Comparison of ENCODE assay signal across 12 cellular contexts in genomic region chr21:19507682-19508260, GRCh38.
DNase-seq lines count a peak whose midpoint lies in the region; ATAC-seq, FAIRE-seq and TF ChIP-seq lines count a peak whose summit lies in the region.
"Had no signal": no experiment of that assay in that cellular context is flagged by ENCODE, and none has a peak within 500 bp of the region (broad histone marks: within the 10 kb centered on the region; RNA-seq: fewer than 3 reads in every experiment).

No MANE protein-coding gene starts in this region.

- H2BK5ac ChIP-seq in H1 (ENCODE audit: low read depth, low read length) = 0 out of 2 replicates have a peak overlapping the region, but pooled peaks have one; percentile 5

- 0 out of 2 replicates have a peak overlapping the region, but pooled peaks have one; percentile 60 for H2BK12ac ChIP-seq in H1 (ENCODE audit: low read depth, low read length)

- FAIRE-seq in H1 (lab: Jason Lieb, UNC) (peak; percentile 88), urothelium cell line (lab: Jason Lieb, UNC) (no peak)

- TF ChIP-seq CTCF in natural killer cell (IDR thresholded peaks at IDR 0.05) (no peak), H1 (IDR thresholded peaks at IDR 0.05; ENCODE audit: control extremely low read depth in 1 of 3, insufficient read depth in 1 of 3, low read depth in 1 of 3, low read length in 3 of 3) (peak in 2 of 3 experiments; percentile 47 to 57; a peak in 3 of 4 replicates)

- no peak for TF ChIP-seq POLR2A in H1 (IDR thresholded peaks at IDR 0.05; ENCODE audit: control extremely low read depth in 1 of 2, low read depth in 2 of 2, low read length in 2 of 2)

- POLR2A ChIA-PET in H1 (lab: Charles Lee; ENCODE audit: partially characterized antibody) = no interaction called here

- 0 out of 7 replicates have a peak, but pooled peaks cover 0 to 4% (median 1%) of the 10 kb centered on the region in 4 experiments for H3K4me1 ChIP-seq in H1 (replicated peaks in 1 of 4; ENCODE audit: control insufficient read depth in 3 of 4, insufficient read depth in 4 of 4, low read length in 3 of 4)
- H3K4me1 ChIP-seq: testis had no signal

- H3K36me3 ChIP-seq in H1 (ENCODE audit: control insufficient read depth in 2 of 4, insufficient read depth in 4 of 4, low read length in 3 of 4) = no peaks in the 10 kb centered on the region

- CTCF ChIA-PET in H1 (lab: Charles Lee; ENCODE audit: partially characterized antibody) = interaction anchor here (0.6 to 2.0 kb wide), 21 partner anchors 9 to 969 kb away, joined by 3 to 7 read pairs (median 4); no protein-coding TSS in a partner anchor

- H3K56ac ChIP-seq in H1 (replicated peaks; ENCODE audit: insufficient read length, low read depth, low read length) = no peak overlapping the region

- no peaks in the 10 kb centered on the region for H3K23me2 ChIP-seq in H1 (ENCODE audit: low read depth, low read length)

- peaks cover 6% of the 10 kb centered on the region for H3K9me3 Mint-ChIP-seq in natural killer cell treated with Interleukin-12 subunit alpha and Interleukin-12 subunit beta and Interleukin-15 and Interleukin-18, amount 100 ng/mL, for 72 hours
- peaks cover 0 to 2% of the 10 kb centered on the region in 2 donors for H3K9me3 Mint-ChIP-seq in natural killer cell

- no peak overlapping the region for H3K4me2 ChIP-seq in H1 (ENCODE audit: insufficient read depth in 1 of 2, low read depth in 2 of 2, low read length in 2 of 2)

- ATAC-seq in natural killer cell treated with Interleukin-12 subunit alpha and Interleukin-12 subunit beta and Interleukin-15 and Interleukin-18, amount 100 ng/mL, for 72 hours = no peak
- ATAC-seq in natural killer cell (no peak), HG03378 (IDR thresholded peaks at IDR 0.05; ENCODE audit: unreplicated experiment) (no peak), GM18867 (IDR thresholded peaks at IDR 0.05; ENCODE audit: unreplicated experiment) (no peak), GM21447 (IDR thresholded peaks at IDR 0.05; ENCODE audit: unreplicated experiment) (no peak)

- DNase-seq in natural killer cell treated with Interleukin-12 subunit alpha and Interleukin-12 subunit beta and Interleukin-15 and Interleukin-18, amount 100 ng/mL, for 72 hours (ENCODE audit: low spot score) = no peak
- DNase-seq in natural killer cell (no peak), NCI-H748 (lab: John Stamatoyannopoulos, UW; ENCODE audit: unreplicated experiment) (peak; percentile 60), H1 (ENCODE audit: low read depth in 1 of 2, low spot score in 2 of 2) (no peak), urothelium cell line (ENCODE audit: low spot score) (peak; percentile 17)
- DNase-seq: activated CD8-positive, alpha-beta memory T cell treated with anti-CD3 and anti-CD28 coated beads for 24 hours; C1 segment of cervical spinal cord; NCI-H1048; testis had no signal

- H2AK5ac ChIP-seq in H1 (ENCODE audit: low read depth, low read length) = no peak overlapping the region

- H3K79me2 ChIP-seq in H1 (ENCODE audit: control insufficient read depth in 1 of 2, insufficient read depth in 2 of 2, low read length in 2 of 2) = no peaks in the 10 kb centered on the region

- H3K9me3 ChIP-seq in H1 (ENCODE audit: insufficient read depth in 2 of 2, low read depth in 1 of 2, low read length in 1 of 2) = no peaks in the 10 kb centered on the region; a peak in 1 of 4 replicates
- H3K9me3 ChIP-seq: testis had no signal

- no peak overlapping the region for H3K4ac ChIP-seq in H1 (replicated peaks; ENCODE audit: insufficient read length, low read depth, low read length)

- H3K14ac ChIP-seq in H1 (ENCODE audit: insufficient read length) = no peak overlapping the region

- no peak overlapping the region for H3K4me3 ChIP-seq in H1 (ENCODE audit: extremely low read depth in 1 of 4, insufficient read depth in 2 of 4, low read depth in 3 of 4, low read length in 4 of 4)
- H3K4me3 ChIP-seq: testis had no signal

- H4K91ac ChIP-seq in H1 (replicated peaks; ENCODE audit: insufficient read length, low read length) = no peak overlapping the region

- no peaks in the 10 kb centered on the region for H3K27me3 Mint-ChIP-seq in natural killer cell treated with Interleukin-12 subunit alpha and Interleukin-12 subunit beta and Interleukin-15 and Interleukin-18, amount 100 ng/mL, for 72 hours
- no peaks in the 10 kb centered on the region for H3K27me3 Mint-ChIP-seq in natural killer cell (ENCODE audit: low read depth in 2 of 2)

- no peaks in the 10 kb centered on the region for H3K27me3 ChIP-seq in H1 (replicated peaks in 1 of 4; ENCODE audit: control insufficient read depth in 3 of 4, extremely low read depth in 1 of 4, insufficient read depth in 3 of 4, low read length in 3 of 4)
- H3K27me3 ChIP-seq: testis had no signal

- no peak overlapping the region for H2AFZ ChIP-seq in H1 (ENCODE audit: low read length)

- no peaks in the 10 kb centered on the region for H4K20me1 ChIP-seq in H1 (replicated peaks in 1 of 2; ENCODE audit: control insufficient read depth in 1 of 2, insufficient read depth in 2 of 2, low read length in 2 of 2)

- no peaks in the 10 kb centered on the region for H3K79me1 ChIP-seq in H1 (ENCODE audit: low read depth, low read length)

- WGBS in H1 (ENCODE audit: extremely low coverage in 1 of 2, insufficient coverage in 1 of 2, insufficient read length in 1 of 2, insufficient replicate concordance in 2 of 2, low coverage in 1 of 2, low lambda C conversion rate in 2 of 2, missing lambda C conversion rate in 1 of 2), 2 experiments = 65% methylated on average over 3 of the region's 3 CpGs; no CpG with 5 or more reads in 1 of the 2 experiments

- H3K9ac ChIP-seq in H1 (replicated peaks in 1 of 4; ENCODE audit: extremely low read depth in 1 of 4, low read depth in 3 of 4, low read length in 3 of 4) = no peak overlapping the region; a peak in 1 of 7 replicates

- H3K27ac ChIP-seq in H1 (ENCODE audit: low read depth, low read length) = no peak overlapping the region
- H3K27ac ChIP-seq: testis had no signal

- peaks cover 16% of the 10 kb centered on the region for H3K36me3 Mint-ChIP-seq in natural killer cell treated with Interleukin-12 subunit alpha and Interleukin-12 subunit beta and Interleukin-15 and Interleukin-18, amount 100 ng/mL, for 72 hours
- no peaks in the 10 kb centered on the region for H3K36me3 Mint-ChIP-seq in natural killer cell

- no peak overlapping the region for H2BK120ac ChIP-seq in H1 (replicated peaks; ENCODE audit: low read depth, low read length)

- no peak overlapping the region for H2BK15ac ChIP-seq in H1 (ENCODE audit: low read length)

- peak; percentile 75 for TF ChIP-seq RAD21 in H1 (IDR thresholded peaks at IDR 0.05 in 1 of 2, conservative IDR thresholded peaks at IDR 0.05 in 1 of 2; ENCODE audit: low read depth in 2 of 2, low read length in 2 of 2)

- H3K27ac Mint-ChIP-seq in natural killer cell treated with Interleukin-12 subunit alpha and Interleukin-12 subunit beta and Interleukin-15 and Interleukin-18, amount 100 ng/mL, for 72 hours = no peak overlapping the region
- H3K27ac Mint-ChIP-seq in natural killer cell = no peak overlapping the region

- H3K4me3 Mint-ChIP-seq in natural killer cell treated with Interleukin-12 subunit alpha and Interleukin-12 subunit beta and Interleukin-15 and Interleukin-18, amount 100 ng/mL, for 72 hours = peak overlapping the region; percentile 34
- H3K4me3 Mint-ChIP-seq in natural killer cell = no peak overlapping the region

- no peak overlapping the region for H3K18ac ChIP-seq in H1 (ENCODE audit: extremely low read depth, low read length)

- H3K23ac ChIP-seq in H1 (ENCODE audit: insufficient read length) = no peak overlapping the region

- intact Hi-C loops in natural killer cell (cut with micrococcal nuclease) = no loop called here

- no peak overlapping the region for H2BK20ac ChIP-seq in H1 (ENCODE audit: low read length)

- no peak overlapping the region for H4K5ac ChIP-seq in H1 (ENCODE audit: insufficient read length, low read depth, low read length)

- peaks cover 5 to 19% of the 10 kb centered on the region in 2 donors for H3K4me1 Mint-ChIP-seq in natural killer cell treated with Interleukin-12 subunit alpha and Interleukin-12 subunit beta and Interleukin-15 and Interleukin-18, amount 100 ng/mL, for 72 hours (ENCODE audit: low read depth in 2 of 2)
- peaks cover 28 to 29% of the 10 kb centered on the region in 2 donors for H3K4me1 Mint-ChIP-seq in natural killer cell

- TF ChIP-seq EP300 in H1 (IDR thresholded peaks at IDR 0.05; ENCODE audit: borderline replicate concordance in 1 of 2, low read depth in 2 of 2, low read length in 2 of 2) = no peak

- no peak overlapping the region for H4K8ac ChIP-seq in H1 (ENCODE audit: extremely low read depth, insufficient read depth, low read length)

TF ChIP-seq in H1, 55 proteins besides CTCF, POLR2A, EP300 and RAD21:
- TF ChIP-seq KDM1A (IDR thresholded peaks at IDR 0.05; ENCODE audit: borderline replicate concordance, low read length) = no peak
- TF ChIP-seq BACH1 (IDR thresholded peaks at IDR 0.05; ENCODE audit: low read length) = no peak
- no peak for TF ChIP-seq SUZ12 (IDR thresholded peaks at IDR 0.05; ENCODE audit: low read length)
- no peak for TF ChIP-seq MAX (IDR thresholded peaks at IDR 0.05)
- TF ChIP-seq CREB1 (IDR thresholded peaks at IDR 0.05) = no peak
- TF ChIP-seq GTF2F1 (IDR thresholded peaks at IDR 0.05; ENCODE audit: borderline replicate concordance, low read depth, low read length) = no peak
- no peak for TF ChIP-seq PHF8 (conservative IDR thresholded peaks at IDR 0.05; ENCODE audit: low read depth, low read length)
- no peak for TF ChIP-seq SIX5 (IDR thresholded peaks at IDR 0.05; ENCODE audit: low read depth, low read length)
- no peak for TF ChIP-seq CBX5 (IDR thresholded peaks at IDR 0.05; ENCODE audit: low read depth, low read length)
- TF ChIP-seq CTBP2 (IDR thresholded peaks at IDR 0.05; ENCODE audit: borderline replicate concordance, insufficient read depth, insufficient read length, low read length) = no peak
- no peak for TF ChIP-seq GABPA (IDR thresholded peaks at IDR 0.05; ENCODE audit: borderline replicate concordance, insufficient read depth, low read length)
- TF ChIP-seq POLR2AphosphoS5 (IDR thresholded peaks at IDR 0.05; ENCODE audit: low read depth, low read length) = no peak
TF ChIP-seq in H1: peak in this region for 0.

Comparison
In these comparisons a context has a peak if more than half of its experiments do, and no peak if none do; other contexts are left out.
1. DNase-seq: peak in NCI-H748 (single experiment) and urothelium cell line (single experiment); none in natural killer cell treated with Interleukin-12 subunit alpha and Interleukin-12 subunit beta and Interleukin-15 and Interleukin-18, amount 100 ng/mL, for 72 hours (single experiment), natural killer cell (single experiment) and H1 (0 of 2).